22 cellular contexts compared by ENCODE assay signal in genomic region chr1:205497351-205497750, GRCh38. TPM values are rescaled to one million over a fixed set of nuclear protein-coding genes. Genes with fewer than 3 reads are reported as not detected.
DNase-seq lines count a peak whose midpoint lies in the region; ATAC-seq and TF ChIP-seq lines count a peak whose summit lies in the region.
"Had no signal": no experiment of that assay in that cellular context is flagged by ENCODE, and none has a peak within 500 bp of the region (broad histone marks: within the 10 kb centered on the region; RNA-seq: fewer than 3 reads in every experiment).

No MANE protein-coding gene starts in this region.

- H3K4me3 Mint-ChIP-seq in chondrocyte (ENCODE audit: unreplicated experiment), result no peak overlapping the region
- H3K4me3 Mint-ChIP-seq: activated B cell treated with CpG ODN at 0.5 μM for 24 hours; CD4-positive, alpha-beta T cell; HFFc6; T-helper 2 cell treated with Interferon-gamma antibody and Interleukin-4, amounts not matched to agents 5 μg/mL and 100 μg/mL, for 36 hours had no signal

- H3K36me3 Mint-ChIP-seq in chondrocyte (ENCODE audit: low read depth), result no peaks in the 10 kb centered on the region

- peak; percentile 19 for ATAC-seq in left colon
- ATAC-seq in GM21717 (IDR thresholded peaks at IDR 0.05; ENCODE audit: unreplicated experiment), result no peak
- no peak for ATAC-seq in HG03460 (IDR thresholded peaks at IDR 0.05; ENCODE audit: unreplicated experiment)
- no peak for ATAC-seq in GM21737 (IDR thresholded peaks at IDR 0.05; ENCODE audit: unreplicated experiment)
- ATAC-seq: lower lobe of right lung, upper lobe of right lung had no signal

- H3K27me3 Mint-ChIP-seq in chondrocyte (ENCODE audit: low read depth), result peaks cover 16% of the 10 kb centered on the region

- intact Hi-C loops in left colon (cut with DNase I, micrococcal nuclease), result no loop called here

- TF ChIP-seq CTCF in chondrocyte (IDR thresholded peaks at IDR 0.05), result no peak

- no peaks in the 10 kb centered on the region for H3K9me3 Mint-ChIP-seq in chondrocyte (ENCODE audit: low read depth)
- H3K9me3 Mint-ChIP-seq: activated B cell treated with CpG ODN at 0.5 μM for 24 hours; CD4-positive, alpha-beta T cell; HFFc6; T-helper 2 cell treated with Interferon-gamma antibody and Interleukin-4, amounts not matched to agents 5 μg/mL and 100 μg/mL, for 36 hours had no signal

- no peak overlapping the region for H3K27ac Mint-ChIP-seq in chondrocyte (ENCODE audit: unreplicated experiment)
- H3K27ac Mint-ChIP-seq: activated B cell treated with CpG ODN at 0.5 μM for 24 hours; CD4-positive, alpha-beta T cell; HFFc6; T-helper 2 cell treated with Interferon-gamma antibody and Interleukin-4, amounts not matched to agents 5 μg/mL and 100 μg/mL, for 36 hours had no signal

- DNase-seq in DMS53 (lab: John Stamatoyannopoulos, UW) (peak; percentile 64), NCI-H146 treated with DMSO at 0.1 percent for 48 hours (lab: John Stamatoyannopoulos, UW; ENCODE audit: unreplicated experiment) (peak; percentile 94), NCI-H510A treated with DMSO at 0.1 percent for 48 hours (lab: John Stamatoyannopoulos, UW) (peak; percentile 87), left colon (no peak), chondrocyte (ENCODE audit: low spot score) (no peak)
- DNase-seq: activated B cell treated with CpG ODN at 0.5 μM for 24 hours; activated CD4-positive, alpha-beta T cell treated with anti-CD3 and anti-CD28 coated beads, Interleukin-2, amount 50 U/mL, for 48 hours; activated gamma-delta T cell treated with Interleukin-2 at 50 U/mL for 16 hours; adrenal gland; CD4-positive, alpha-beta T cell; dorsolateral prefrontal cortex; foreskin fibroblast; HFFc6; hippocampal formation; lower lobe of right lung; SK-N-SH; stimulated activated CD4-positive, alpha-beta T cell treated with anti-CD3 and anti-CD28 coated beads, Interleukin-4, amount 100 ng/mL, for 4 hours; upper lobe of right lung had no signal

- H3K4me1 Mint-ChIP-seq in chondrocyte (ENCODE audit: low read depth), result peaks cover 38% of the 10 kb centered on the region
- H3K4me1 Mint-ChIP-seq: activated B cell treated with CpG ODN at 0.5 μM for 24 hours had no signal

RNA-seq across cellular contexts. Expression of gene CDK18, which starts 7.1 kb away (rescaled TPM):
- 10 to 100 TPM; 32.6 to 39.2 TPM for total RNA-seq in left colon
- total RNA-seq in chondrocyte, result 10.2 to 18.4 TPM (median 17.3 TPM) in 3 replicates

RNA-seq across cellular contexts. Expression of gene BLACAT1, which starts 41.5 kb away (rescaled TPM):
- total RNA-seq in left colon, result under 1 TPM; 0.14 to 0.34 TPM
- total RNA-seq in chondrocyte, result not detected in 3 replicates
- total RNA-seq: adrenal gland; CD4-positive, alpha-beta T cell; HFFc6 had no signal

Comparison
In these comparisons a context has a peak if more than half of its experiments do, and no peak if none do; other contexts are left out.
1. DNase-seq: peak in DMS53 (single experiment), NCI-H146 treated with DMSO at 0.1 percent for 48 hours (single experiment) and NCI-H510A treated with DMSO at 0.1 percent for 48 hours (single experiment); none in left colon (0 of 2) and chondrocyte (single experiment).